ENCODE assay signal across 9 cellular contexts in genomic region chr1:204409111-204409510, GRCh38. TPM values are rescaled to one million over a fixed set of nuclear protein-coding genes. Genes with fewer than 3 reads are reported as not detected.
DNase-seq lines count a peak whose midpoint lies in the region; ATAC-seq and TF ChIP-seq lines count a peak whose summit lies in the region.
"Had no signal": no experiment of that assay in that cellular context is flagged by ENCODE, and none has a peak within 500 bp of the region (broad histone marks: within the 10 kb centered on the region; RNA-seq: fewer than 3 reads in every experiment).

No MANE protein-coding gene starts in this region.

- H3K4me3 ChIP-seq in GM12864 (ENCODE audit: low read depth, low read length): peak overlapping the region; percentile 88
- H3K4me3 ChIP-seq in esophagus muscularis mucosa: peak overlapping the region; percentile 71 to 98 (median 90)
- peak overlapping the region; percentile 79 to 87 for H3K4me3 ChIP-seq in prostate gland

- WGBS in esophagus muscularis mucosa: 0% methylated on average over 3 of the region's 3 CpGs
- 0% methylated on average over 3 of the region's 3 CpGs for WGBS in prostate gland

- intact Hi-C loops in esophagus muscularis mucosa (cut with DNase I) (no loop called here), prostate gland (cut with DNase I) (no loop called here)

- no peak for TF ChIP-seq EP300 in esophagus muscularis mucosa (IDR thresholded peaks at IDR 0.05)

- TF ChIP-seq CTCF in GM12864 (IDR thresholded peaks at IDR 0.05; ENCODE audit: low read depth, low read length, missing control alignments): no peak
- no peak for TF ChIP-seq CTCF in esophagus muscularis mucosa (IDR thresholded peaks at IDR 0.05)
- TF ChIP-seq CTCF in prostate gland (IDR thresholded peaks at IDR 0.05): no peak

- no peak for ATAC-seq in GM19035 (IDR thresholded peaks at IDR 0.05; ENCODE audit: unreplicated experiment)

- H3K4me1 ChIP-seq in esophagus muscularis mucosa: peaks cover 29 to 39% (median 37%) of the 10 kb centered on the region in 4 donors
- no peaks in the 10 kb centered on the region for H3K4me1 ChIP-seq in prostate gland (replicated peaks)

- no peaks in the 10 kb centered on the region for H3K9me3 ChIP-seq in esophagus muscularis mucosa
- no peaks in the 10 kb centered on the region for H3K9me3 ChIP-seq in prostate gland

- TF ChIP-seq POLR2A in esophagus muscularis mucosa (IDR thresholded peaks at IDR 0.05; ENCODE audit: low read depth): no peak
- TF ChIP-seq POLR2A in prostate gland (IDR thresholded peaks at IDR 0.05): no peak

- H3K27ac ChIP-seq in esophagus muscularis mucosa (replicated peaks in 1 of 4) (peak overlapping the region; percentile 98 to 99 (median 98)), prostate gland (peak overlapping the region; percentile 96 to 99)

- H3K27me3 ChIP-seq in esophagus muscularis mucosa (no peaks in the 10 kb centered on the region), prostate gland (replicated peaks; ENCODE audit: insufficient read depth) (no peaks in the 10 kb centered on the region)

- H3K36me3 ChIP-seq in esophagus muscularis mucosa (peaks cover 4 to 34% (median 14%) of the 10 kb centered on the region in 4 donors), prostate gland (no peaks in the 10 kb centered on the region)

- DNase-seq in GM12864 (ENCODE audit: low read depth): no peak
- peak; percentile 38 for DNase-seq in RKO (ENCODE audit: low spot score)
- DNase-seq in esophagus muscularis mucosa (ENCODE audit: extremely low spot score): peak; percentile 34
- DNase-seq in prostate gland (ENCODE audit: low spot score): no peak
- DNase-seq in cerebellar cortex (ENCODE audit: low spot score): no peak
- DNase-seq in NCI-H187 treated with DMSO at 0.1 percent for 48 hours (lab: John Stamatoyannopoulos, UW): no peak
- no peak for DNase-seq in stimulated activated CD8-positive, alpha-beta memory T cell treated with anti-CD3 and anti-CD28 coated beads, Interleukin-4, amount 100 ng/mL, for 48 hours
- DNase-seq: NCI-H2171 treated with DMSO at 0.1 percent for 48 hours had no signal

RNA-seq across cellular contexts. Expression of gene PPP1R15B, which starts 2.5 kb away (rescaled TPM):
- total RNA-seq in esophagus muscularis mucosa: 10 to 100 TPM; 42.8 to 56.4 (median 51.4) TPM
- total RNA-seq in prostate gland: 10 to 100 TPM; 43.5 to 45.0 TPM

RNA-seq across cellular contexts. Expression of gene PLEKHA6, which starts 49.4 kb away (rescaled TPM):
- total RNA-seq in esophagus muscularis mucosa: 10 to 100 TPM; 11.9 to 22.4 (median 15.9) TPM
- total RNA-seq in prostate gland: 10 to 100 TPM; 24.5 to 49.3 TPM

Comparison
In these comparisons a context has a peak if more than half of its experiments do, and no peak if none do; other contexts are left out.
1. DNase-seq: peak in RKO (single experiment) and esophagus muscularis mucosa (single experiment); none in GM12864 (single experiment), prostate gland (single experiment), cerebellar cortex (single experiment), NCI-H187 treated with DMSO at 0.1 percent for 48 hours (single experiment) and stimulated activated CD8-positive, alpha-beta memory T cell treated with anti-CD3 and anti-CD28 coated beads, Interleukin-4, amount 100 ng/mL, for 48 hours (single experiment).
2. Peak in every context shown above with its lines, with median percentiles within 50 percentile points of each other: H3K4me3 ChIP-seq.